1 cellular context compared by ENCODE assay signal in the genomic region with DNA sequence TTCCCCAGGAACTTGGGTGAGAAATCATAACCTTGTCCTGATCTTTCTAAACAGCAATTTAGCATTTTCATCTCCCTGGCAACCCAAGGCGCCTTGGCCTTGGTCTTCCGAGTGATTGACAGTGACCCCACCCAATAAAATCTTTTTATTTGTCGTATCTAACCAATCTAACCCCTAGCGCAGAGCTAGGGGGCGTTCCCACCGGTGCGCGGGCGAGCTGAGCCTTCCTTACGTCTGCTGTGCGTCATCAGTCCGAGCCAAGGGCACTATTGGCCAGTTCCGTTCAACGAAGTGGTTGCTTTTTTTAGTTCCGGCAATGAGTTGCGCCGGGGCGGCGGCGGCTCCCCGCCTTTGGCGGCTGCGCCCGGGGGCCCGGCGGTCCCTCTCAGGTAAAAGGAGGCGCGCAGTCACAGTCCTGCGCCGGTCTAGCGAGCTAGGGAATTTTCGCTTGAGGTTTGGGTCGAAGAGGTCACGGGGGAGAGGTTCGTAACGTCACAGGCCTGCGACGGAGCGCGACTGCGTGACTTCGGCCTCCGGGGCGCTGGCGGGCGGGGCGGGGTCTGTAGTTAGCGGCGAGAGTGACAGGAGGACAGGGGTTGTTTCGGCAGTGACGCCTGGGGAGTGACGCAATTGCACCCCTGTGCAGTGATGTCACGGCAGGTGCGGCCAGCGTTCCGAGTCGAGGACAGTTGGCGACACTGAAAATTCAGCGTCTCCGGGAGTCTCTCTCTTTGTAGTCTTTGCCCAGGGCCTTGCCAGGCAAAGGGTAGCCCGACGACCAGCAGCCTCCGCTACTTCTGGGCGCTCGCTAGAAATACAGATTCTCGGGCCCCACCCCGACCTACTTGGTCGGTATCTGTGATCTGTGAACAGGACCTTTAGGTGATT.
A peak's percentile ranks its signal among the peaks of the same experiment; 100 is the strongest.
TF ChIP-seq lines count a peak whose summit lies in the region.

A gene (plus strand): TSS at position 266 of the 888 bp plus-strand sequence. CDS start 51 bp downstream, at position 317.

TF ChIP-seq in HEK293, 187 proteins besides CTCF, POLR2A, EP300 and RAD21 (continued from another document and continues in another):
- peak; percentile 90 for TF ChIP-seq ZNF335 (tag by site-specific recombination; conservative IDR thresholded peaks at IDR 0.05)
- no peak; the same call in 1 of the 2 replicates for TF ChIP-seq ZSCAN16 (tag by site-specific recombination; IDR thresholded peaks at IDR 0.05)
- TF ChIP-seq, protein P1, sequence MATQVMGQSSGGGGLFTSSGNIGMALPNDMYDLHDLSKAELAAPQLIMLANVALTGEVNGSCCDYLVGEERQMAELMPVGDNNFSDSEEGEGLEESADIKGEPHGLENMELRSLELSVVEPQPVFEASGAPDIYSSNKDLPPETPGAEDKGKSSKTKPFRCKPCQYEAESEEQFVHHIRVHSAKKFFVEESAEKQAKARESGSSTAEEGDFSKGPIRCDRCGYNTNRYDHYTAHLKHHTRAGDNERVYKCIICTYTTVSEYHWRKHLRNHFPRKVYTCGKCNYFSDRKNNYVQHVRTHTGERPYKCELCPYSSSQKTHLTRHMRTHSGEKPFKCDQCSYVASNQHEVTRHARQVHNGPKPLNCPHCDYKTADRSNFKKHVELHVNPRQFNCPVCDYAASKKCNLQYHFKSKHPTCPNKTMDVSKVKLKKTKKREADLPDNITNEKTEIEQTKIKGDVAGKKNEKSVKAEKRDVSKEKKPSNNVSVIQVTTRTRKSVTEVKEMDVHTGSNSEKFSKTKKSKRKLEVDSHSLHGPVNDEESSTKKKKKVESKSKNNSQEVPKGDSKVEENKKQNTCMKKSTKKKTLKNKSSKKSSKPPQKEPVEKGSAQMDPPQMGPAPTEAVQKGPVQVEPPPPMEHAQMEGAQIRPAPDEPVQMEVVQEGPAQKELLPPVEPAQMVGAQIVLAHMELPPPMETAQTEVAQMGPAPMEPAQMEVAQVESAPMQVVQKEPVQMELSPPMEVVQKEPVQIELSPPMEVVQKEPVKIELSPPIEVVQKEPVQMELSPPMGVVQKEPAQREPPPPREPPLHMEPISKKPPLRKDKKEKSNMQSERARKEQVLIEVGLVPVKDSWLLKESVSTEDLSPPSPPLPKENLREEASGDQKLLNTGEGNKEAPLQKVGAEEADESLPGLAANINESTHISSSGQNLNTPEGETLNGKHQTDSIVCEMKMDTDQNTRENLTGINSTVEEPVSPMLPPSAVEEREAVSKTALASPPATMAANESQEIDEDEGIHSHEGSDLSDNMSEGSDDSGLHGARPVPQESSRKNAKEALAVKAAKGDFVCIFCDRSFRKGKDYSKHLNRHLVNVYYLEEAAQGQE (tag by site-specific recombination; IDR thresholded peaks at IDR 0.05), result no peak
- TF ChIP-seq OSR2 (tag by site-specific recombination; IDR thresholded peaks at IDR 0.05), result peak; percentile 21; the same call in 1 of the 2 replicates
- TF ChIP-seq, protein P2, sequence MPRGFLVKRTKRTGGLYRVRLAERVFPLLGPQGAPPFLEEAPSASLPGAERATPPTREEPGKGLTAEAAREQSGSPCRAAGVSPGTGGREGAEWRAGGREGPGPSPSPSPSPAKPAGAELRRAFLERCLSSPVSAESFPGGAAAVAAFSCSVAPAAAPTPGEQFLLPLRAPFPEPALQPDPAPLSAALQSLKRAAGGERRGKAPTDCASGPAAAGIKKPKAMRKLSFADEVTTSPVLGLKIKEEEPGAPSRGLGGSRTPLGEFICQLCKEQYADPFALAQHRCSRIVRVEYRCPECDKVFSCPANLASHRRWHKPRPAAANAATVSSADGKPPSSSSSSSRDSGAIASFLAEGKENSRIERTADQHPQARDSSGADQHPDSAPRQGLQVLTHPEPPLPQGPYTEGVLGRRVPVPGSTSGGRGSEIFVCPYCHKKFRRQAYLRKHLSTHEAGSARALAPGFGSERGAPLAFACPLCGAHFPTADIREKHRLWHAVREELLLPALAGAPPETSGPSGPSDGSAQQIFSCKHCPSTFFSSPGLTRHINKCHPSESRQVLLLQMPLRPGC (tag by site-specific recombination; IDR thresholded peaks at IDR 0.05), result peak; percentile 82
- TF ChIP-seq KLF7 (tag by site-specific recombination; IDR thresholded peaks at IDR 0.05; ENCODE audit: borderline replicate concordance), result peak; percentile 71
- TF ChIP-seq ZNF510 (tag by site-specific recombination; IDR thresholded peaks at IDR 0.05; ENCODE audit: insufficient replicate concordance), result no peak
- no peak for TF ChIP-seq ZNF48 (tag by site-specific recombination; IDR thresholded peaks at IDR 0.05)
- TF ChIP-seq ZNF670 (tag by site-specific recombination; IDR thresholded peaks at IDR 0.05; ENCODE audit: low read depth), result no peak
- TF ChIP-seq, protein P3, sequence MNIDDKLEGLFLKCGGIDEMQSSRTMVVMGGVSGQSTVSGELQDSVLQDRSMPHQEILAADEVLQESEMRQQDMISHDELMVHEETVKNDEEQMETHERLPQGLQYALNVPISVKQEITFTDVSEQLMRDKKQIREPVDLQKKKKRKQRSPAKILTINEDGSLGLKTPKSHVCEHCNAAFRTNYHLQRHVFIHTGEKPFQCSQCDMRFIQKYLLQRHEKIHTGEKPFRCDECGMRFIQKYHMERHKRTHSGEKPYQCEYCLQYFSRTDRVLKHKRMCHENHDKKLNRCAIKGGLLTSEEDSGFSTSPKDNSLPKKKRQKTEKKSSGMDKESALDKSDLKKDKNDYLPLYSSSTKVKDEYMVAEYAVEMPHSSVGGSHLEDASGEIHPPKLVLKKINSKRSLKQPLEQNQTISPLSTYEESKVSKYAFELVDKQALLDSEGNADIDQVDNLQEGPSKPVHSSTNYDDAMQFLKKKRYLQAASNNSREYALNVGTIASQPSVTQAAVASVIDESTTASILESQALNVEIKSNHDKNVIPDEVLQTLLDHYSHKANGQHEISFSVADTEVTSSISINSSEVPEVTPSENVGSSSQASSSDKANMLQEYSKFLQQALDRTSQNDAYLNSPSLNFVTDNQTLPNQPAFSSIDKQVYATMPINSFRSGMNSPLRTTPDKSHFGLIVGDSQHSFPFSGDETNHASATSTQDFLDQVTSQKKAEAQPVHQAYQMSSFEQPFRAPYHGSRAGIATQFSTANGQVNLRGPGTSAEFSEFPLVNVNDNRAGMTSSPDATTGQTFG (tag by site-specific recombination; IDR thresholded peaks at IDR 0.05; ENCODE audit: borderline replicate concordance), result no peak
- no peak for TF ChIP-seq HOXA7 (CRISPR knock-in tag; IDR thresholded peaks at IDR 0.05; ENCODE audit: borderline replicate concordance)
- peak; percentile 80 for TF ChIP-seq BCL11B (tag by site-specific recombination; IDR thresholded peaks at IDR 0.05; ENCODE audit: low read depth)
- TF ChIP-seq KLF8 (tag by site-specific recombination; IDR thresholded peaks at IDR 0.05), result peak; percentile 89
- peak; percentile 83 for TF ChIP-seq SP7 (tag by site-specific recombination; IDR thresholded peaks at IDR 0.05)
- peak; percentile 71; the same call in 1 of the 2 replicates for TF ChIP-seq ZNF2 (tag by site-specific recombination; IDR thresholded peaks at IDR 0.05)
- no peak for TF ChIP-seq ZNF223 (tag by site-specific recombination; IDR thresholded peaks at IDR 0.05)
- TF ChIP-seq MEIS1 (CRISPR knock-in tag; IDR thresholded peaks at IDR 0.05; ENCODE audit: borderline replicate concordance), result no peak
- TF ChIP-seq GLI4 (tag by site-specific recombination; IDR thresholded peaks at IDR 0.05), result no peak
- peak; percentile 100 for TF ChIP-seq ZBTB21 (tag by site-specific recombination; IDR thresholded peaks at IDR 0.05)
- TF ChIP-seq, protein P4, sequence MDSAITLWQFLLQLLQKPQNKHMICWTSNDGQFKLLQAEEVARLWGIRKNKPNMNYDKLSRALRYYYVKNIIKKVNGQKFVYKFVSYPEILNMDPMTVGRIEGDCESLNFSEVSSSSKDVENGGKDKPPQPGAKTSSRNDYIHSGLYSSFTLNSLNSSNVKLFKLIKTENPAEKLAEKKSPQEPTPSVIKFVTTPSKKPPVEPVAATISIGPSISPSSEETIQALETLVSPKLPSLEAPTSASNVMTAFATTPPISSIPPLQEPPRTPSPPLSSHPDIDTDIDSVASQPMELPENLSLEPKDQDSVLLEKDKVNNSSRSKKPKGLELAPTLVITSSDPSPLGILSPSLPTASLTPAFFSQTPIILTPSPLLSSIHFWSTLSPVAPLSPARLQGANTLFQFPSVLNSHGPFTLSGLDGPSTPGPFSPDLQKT (IDR thresholded peaks at IDR 0.05; ENCODE audit: borderline replicate concordance, low read depth, low read length), result no peak
- no peak for TF ChIP-seq TCF7L2 (IDR thresholded peaks at IDR 0.05; ENCODE audit: borderline replicate concordance, low read depth, low read length)
- no peak for TF ChIP-seq RBAK (tag by site-specific recombination; IDR thresholded peaks at IDR 0.05)
- no peak for TF ChIP-seq ZNF112 (tag by site-specific recombination; IDR thresholded peaks at IDR 0.05)
- TF ChIP-seq, protein P5, sequence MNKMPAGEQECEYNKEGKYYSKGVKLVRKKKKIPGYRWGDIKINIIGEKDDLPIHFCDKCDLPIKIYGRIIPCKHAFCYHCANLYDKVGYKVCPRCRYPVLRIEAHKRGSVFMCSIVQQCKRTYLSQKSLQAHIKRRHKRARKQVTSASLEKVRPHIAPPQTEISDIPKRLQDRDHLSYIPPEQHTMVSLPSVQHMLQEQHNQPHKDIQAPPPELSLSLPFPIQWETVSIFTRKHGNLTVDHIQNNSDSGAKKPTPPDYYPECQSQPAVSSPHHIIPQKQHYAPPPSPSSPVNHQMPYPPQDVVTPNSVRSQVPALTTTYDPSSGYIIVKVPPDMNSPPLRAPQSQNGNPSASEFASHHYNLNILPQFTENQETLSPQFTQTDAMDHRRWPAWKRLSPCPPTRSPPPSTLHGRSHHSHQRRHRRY (tag by site-specific recombination; IDR thresholded peaks at IDR 0.05), result no peak
- TF ChIP-seq, protein P6, sequence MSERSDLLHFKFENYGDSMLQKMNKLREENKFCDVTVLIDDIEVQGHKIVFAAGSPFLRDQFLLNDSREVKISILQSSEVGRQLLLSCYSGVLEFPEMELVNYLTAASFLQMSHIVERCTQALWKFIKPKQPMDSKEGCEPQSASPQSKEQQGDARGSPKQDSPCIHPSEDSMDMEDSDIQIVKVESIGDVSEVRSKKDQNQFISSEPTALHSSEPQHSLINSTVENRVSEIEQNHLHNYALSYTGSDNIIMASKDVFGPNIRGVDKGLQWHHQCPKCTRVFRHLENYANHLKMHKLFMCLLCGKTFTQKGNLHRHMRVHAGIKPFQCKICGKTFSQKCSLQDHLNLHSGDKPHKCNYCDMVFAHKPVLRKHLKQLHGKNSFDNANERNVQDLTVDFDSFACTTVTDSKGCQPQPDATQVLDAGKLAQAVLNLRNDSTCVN (tag by site-specific recombination; optimal IDR thresholded peaks at IDR 0.05), result peak; percentile 79
- TF ChIP-seq ZNF274 (IDR thresholded peaks at IDR 0.05; ENCODE audit: low read length), result no peak
- TF ChIP-seq ZNF274 (tag by site-specific recombination; IDR thresholded peaks at IDR 0.05; ENCODE audit: borderline replicate concordance), result no peak
- peak; percentile 70 for TF ChIP-seq ZSCAN30 (tag by site-specific recombination; IDR thresholded peaks at IDR 0.05)
- TF ChIP-seq ZNF433 (tag by site-specific recombination; IDR thresholded peaks at IDR 0.05; ENCODE audit: low read depth), result no peak
- TF ChIP-seq HOXD13 (CRISPR knock-in tag; IDR thresholded peaks at IDR 0.05; ENCODE audit: borderline replicate concordance), result no peak
- TF ChIP-seq ZBTB8A (tag by site-specific recombination; IDR thresholded peaks at IDR 0.05), result peak; percentile 70; the same call in 1 of the 2 replicates
- TF ChIP-seq ZNF555 (tag by site-specific recombination; conservative IDR thresholded peaks at IDR 0.05), result no peak
- TF ChIP-seq, protein P7, sequence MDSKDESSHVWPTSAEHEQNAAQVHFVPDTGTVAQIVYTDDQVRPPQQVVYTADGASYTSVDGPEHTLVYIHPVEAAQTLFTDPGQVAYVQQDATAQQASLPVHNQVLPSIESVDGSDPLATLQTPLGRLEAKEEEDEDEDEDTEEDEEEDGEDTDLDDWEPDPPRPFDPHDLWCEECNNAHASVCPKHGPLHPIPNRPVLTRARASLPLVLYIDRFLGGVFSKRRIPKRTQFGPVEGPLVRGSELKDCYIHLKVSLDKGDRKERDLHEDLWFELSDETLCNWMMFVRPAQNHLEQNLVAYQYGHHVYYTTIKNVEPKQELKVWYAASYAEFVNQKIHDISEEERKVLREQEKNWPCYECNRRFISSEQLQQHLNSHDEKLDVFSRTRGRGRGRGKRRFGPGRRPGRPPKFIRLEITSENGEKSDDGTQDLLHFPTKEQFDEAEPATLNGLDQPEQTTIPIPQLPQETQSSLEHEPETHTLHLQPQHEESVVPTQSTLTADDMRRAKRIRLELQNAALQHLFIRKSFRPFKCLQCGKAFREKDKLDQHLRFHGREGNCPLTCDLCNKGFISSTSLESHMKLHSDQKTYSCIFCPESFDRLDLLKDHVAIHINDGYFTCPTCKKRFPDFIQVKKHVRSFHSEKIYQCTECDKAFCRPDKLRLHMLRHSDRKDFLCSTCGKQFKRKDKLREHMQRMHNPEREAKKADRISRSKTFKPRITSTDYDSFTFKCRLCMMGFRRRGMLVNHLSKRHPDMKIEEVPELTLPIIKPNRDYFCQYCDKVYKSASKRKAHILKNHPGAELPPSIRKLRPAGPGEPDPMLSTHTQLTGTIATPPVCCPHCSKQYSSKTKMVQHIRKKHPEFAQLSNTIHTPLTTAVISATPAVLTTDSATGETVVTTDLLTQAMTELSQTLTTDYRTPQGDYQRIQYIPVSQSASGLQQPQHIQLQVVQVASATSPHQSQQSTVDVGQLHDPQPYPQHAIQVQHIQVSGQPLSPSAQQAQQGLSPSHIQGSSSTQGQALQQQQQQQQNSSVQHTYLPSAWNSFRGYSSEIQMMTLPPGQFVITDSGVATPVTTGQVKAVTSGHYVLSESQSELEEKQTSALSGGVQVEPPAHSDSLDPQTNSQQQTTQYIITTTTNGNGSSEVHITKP (tag by site-specific recombination; IDR thresholded peaks at IDR 0.05), result peak; percentile 50
- no peak for TF ChIP-seq ZNF521 (tag by site-specific recombination; IDR thresholded peaks at IDR 0.05)
- TF ChIP-seq, protein P8, sequence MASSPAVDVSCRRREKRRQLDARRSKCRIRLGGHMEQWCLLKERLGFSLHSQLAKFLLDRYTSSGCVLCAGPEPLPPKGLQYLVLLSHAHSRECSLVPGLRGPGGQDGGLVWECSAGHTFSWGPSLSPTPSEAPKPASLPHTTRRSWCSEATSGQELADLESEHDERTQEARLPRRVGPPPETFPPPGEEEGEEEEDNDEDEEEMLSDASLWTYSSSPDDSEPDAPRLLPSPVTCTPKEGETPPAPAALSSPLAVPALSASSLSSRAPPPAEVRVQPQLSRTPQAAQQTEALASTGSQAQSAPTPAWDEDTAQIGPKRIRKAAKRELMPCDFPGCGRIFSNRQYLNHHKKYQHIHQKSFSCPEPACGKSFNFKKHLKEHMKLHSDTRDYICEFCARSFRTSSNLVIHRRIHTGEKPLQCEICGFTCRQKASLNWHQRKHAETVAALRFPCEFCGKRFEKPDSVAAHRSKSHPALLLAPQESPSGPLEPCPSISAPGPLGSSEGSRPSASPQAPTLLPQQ (tag by site-specific recombination; IDR thresholded peaks at IDR 0.05), result peak; percentile 70; the same call in 1 of the 2 replicates
- no peak for TF ChIP-seq ZFP3 (tag by site-specific recombination; IDR thresholded peaks at IDR 0.05; ENCODE audit: low read depth)
- TF ChIP-seq SETDB1 (IDR thresholded peaks at IDR 0.05; ENCODE audit: insufficient read length, low read length), result no peak
- TF ChIP-seq, protein P9, sequence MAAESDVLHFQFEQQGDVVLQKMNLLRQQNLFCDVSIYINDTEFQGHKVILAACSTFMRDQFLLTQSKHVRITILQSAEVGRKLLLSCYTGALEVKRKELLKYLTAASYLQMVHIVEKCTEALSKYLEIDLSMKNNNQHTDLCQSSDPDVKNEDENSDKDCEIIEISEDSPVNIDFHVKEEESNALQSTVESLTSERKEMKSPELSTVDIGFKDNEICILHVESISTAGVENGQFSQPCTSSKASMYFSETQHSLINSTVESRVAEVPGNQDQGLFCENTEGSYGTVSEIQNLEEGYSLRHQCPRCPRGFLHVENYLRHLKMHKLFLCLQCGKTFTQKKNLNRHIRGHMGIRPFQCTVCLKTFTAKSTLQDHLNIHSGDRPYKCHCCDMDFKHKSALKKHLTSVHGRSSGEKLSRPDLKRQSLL (tag by site-specific recombination; IDR thresholded peaks at IDR 0.05), result no peak
- TF ChIP-seq ZNF292 (tag by site-specific recombination; IDR thresholded peaks at IDR 0.05; ENCODE audit: borderline replicate concordance, low read depth), result no peak
